ENCODE assay signal across 18 cellular contexts in the genomic region with DNA sequence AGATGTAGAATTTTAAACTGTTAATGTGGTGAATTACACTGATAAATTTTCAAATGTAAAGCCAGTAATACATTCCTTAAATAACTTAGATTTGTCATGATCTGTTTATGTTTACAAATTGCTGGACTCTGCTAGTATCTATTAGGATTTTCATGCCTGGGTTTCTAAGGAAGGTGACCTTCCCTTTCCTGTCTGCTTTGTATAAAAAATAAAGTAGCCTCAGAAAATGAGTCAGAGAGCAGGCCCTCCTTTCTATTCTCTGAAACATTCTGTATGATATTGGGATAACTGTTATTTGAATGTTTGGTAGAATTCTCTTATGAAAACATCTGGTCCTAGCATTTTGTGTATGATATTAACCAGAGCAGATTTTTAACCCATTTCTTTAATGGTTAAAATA.
A peak's percentile ranks its signal among the peaks of the same experiment; 100 is the strongest.
DNase-seq lines count a peak whose midpoint lies in the region; FAIRE-seq and TF ChIP-seq lines count a peak whose summit lies in the region.
"Had no signal": no experiment of that assay in that cellular context is flagged by ENCODE, and none has a peak within 500 bp of the region (broad histone marks: within the 10 kb centered on the region; RNA-seq: fewer than 3 reads in every experiment).

No MANE protein-coding gene starts in this region.

- H3K4me3 ChIP-seq in OCI-LY7 (ENCODE audit: low read depth, low read length, poor library complexity, severe bottlenecking) (no peak overlapping the region), endothelial cell of umbilical vein (replicated peaks in 1 of 3; ENCODE audit: insufficient read depth in 1 of 3, low read depth in 1 of 3, low read length in 3 of 3) (peak overlapping the region in 1 of 3 experiments; percentile 8), skeletal muscle satellite cell (ENCODE audit: low read length) (no peak overlapping the region)
- H3K4me3 ChIP-seq: tibial artery had no signal

- dilution Hi-C loops in endothelial cell of umbilical vein (cut with MboI; ENCODE audit: extremely low pct_ligation_motif_present, low sequenced_read_pairs), result no loop called here

- peaks cover 12% of the 10 kb centered on the region for H3K9me3 Mint-ChIP-seq in activated T-cell treated with anti-CD3 and anti-CD28 coated beads, Interleukin-2, amount 50 U/mL, for 24 hours
- H3K9me3 Mint-ChIP-seq: CD14-positive monocyte, natural killer cell had no signal

- no peak for TF ChIP-seq CTCF in OCI-LY7 (conservative IDR thresholded peaks at IDR 0.05; ENCODE audit: low read length)
- no peak for TF ChIP-seq CTCF in endothelial cell of umbilical vein (IDR thresholded peaks at IDR 0.05; ENCODE audit: extremely low read depth in 1 of 2, insufficient read depth in 1 of 2, low read depth in 1 of 2, low read length in 2 of 2)

- CTCF ChIA-PET in OCI-LY7 (lab: Charles Lee; ENCODE audit: unreplicated experiment), result no interaction called here
- CTCF ChIA-PET in endothelial cell of umbilical vein (lab: Charles Lee), result interaction anchor here (0.7 to 1.6 kb wide), 3 partner anchors 19 to 304 kb away, joined by 3 to 8 read pairs (median 4); no protein-coding TSS in a partner anchor

- intact Hi-C loops in OCI-LY7 (cut with micrococcal nuclease; ENCODE audit: unreplicated experiment) (no loop called here), endothelial cell of umbilical vein (cut with micrococcal nuclease) (loop anchor here (1.0 to 5.0 kb wide), 3 partner anchors 19 to 320 kb away; no protein-coding TSS in a partner anchor)

- H3K79me2 ChIP-seq in OCI-LY7 (ENCODE audit: insufficient read depth, low read depth, low read length) (no peaks in the 10 kb centered on the region), endothelial cell of umbilical vein (ENCODE audit: control insufficient read depth, insufficient read depth, low read length) (no peaks in the 10 kb centered on the region)

- H3K9me1 ChIP-seq in endothelial cell of umbilical vein (replicated peaks; ENCODE audit: control insufficient read depth, extremely low read depth, insufficient read depth, low read length), result no peaks in the 10 kb centered on the region

- peak; percentile 56 for FAIRE-seq in endothelial cell of umbilical vein (lab: Jason Lieb, UNC)

- H3K27me3 Mint-ChIP-seq in activated T-cell treated with anti-CD3 and anti-CD28 coated beads, Interleukin-2, amount 50 U/mL, for 24 hours, result no peaks in the 10 kb centered on the region
- H3K27me3 Mint-ChIP-seq: activated CD4-positive, alpha-beta T cell treated with anti-CD3 and anti-CD28 coated beads, Interleukin-2, amount 10 ng/mL, durations not matched to agents 7 days and 5 days had no signal

- TF ChIP-seq POLR2A in endothelial cell of umbilical vein (IDR thresholded peaks at IDR 0.05; ENCODE audit: low read depth, low read length), result no peak

- H3K27ac ChIP-seq in OCI-LY7 (ENCODE audit: low read depth, low read length, poor library complexity, severe bottlenecking) (no peak overlapping the region), endothelial cell of umbilical vein (ENCODE audit: insufficient read depth, low read depth, low read length) (peak overlapping the region; percentile 95)
- H3K27ac ChIP-seq: tibial artery had no signal

- H2AFZ ChIP-seq in OCI-LY7 (ENCODE audit: low read length) (peak overlapping the region; percentile 33; the same call in 1 of the 2 replicates), endothelial cell of umbilical vein (ENCODE audit: low read depth, low read length) (no peak overlapping the region)

- H3K9ac ChIP-seq in endothelial cell of umbilical vein (replicated peaks; ENCODE audit: extremely low read depth, insufficient read depth, low read length) (peak overlapping the region; percentile 80), skeletal muscle satellite cell (ENCODE audit: low read depth, low read length) (peak overlapping the region; percentile 9)

- peaks cover 79% of the 10 kb centered on the region for H3K4me1 Mint-ChIP-seq in activated T-cell treated with anti-CD3 and anti-CD28 coated beads, Interleukin-2, amount 50 U/mL, for 24 hours (ENCODE audit: low read depth)
- H3K4me1 Mint-ChIP-seq: natural killer cell had no signal

- peak overlapping the region; percentile 3 for H3K4me2 ChIP-seq in OCI-LY7 (ENCODE audit: low read length)
- H3K4me2 ChIP-seq in endothelial cell of umbilical vein (ENCODE audit: insufficient read depth, low read length), result peak overlapping the region; percentile 74
- peak overlapping the region; percentile 12 for H3K4me2 ChIP-seq in skeletal muscle satellite cell (ENCODE audit: low read length)

- H3K27me3 ChIP-seq in endothelial cell of umbilical vein (ENCODE audit: control insufficient read depth in 2 of 2, insufficient read depth in 2 of 2, low read length in 2 of 2), result no peaks in the 10 kb centered on the region
- H3K27me3 ChIP-seq in skeletal muscle satellite cell (ENCODE audit: control insufficient read depth, insufficient read depth, low read length), result no peaks in the 10 kb centered on the region
- H3K27me3 ChIP-seq: tibial artery had no signal

- H3K36me3 ChIP-seq in OCI-LY7 (ENCODE audit: insufficient read depth, low read length) (no peaks in the 10 kb centered on the region), endothelial cell of umbilical vein (ENCODE audit: control insufficient read depth in 2 of 2, extremely low read depth in 1 of 2, insufficient read depth in 2 of 2, low read length in 2 of 2) (no peaks in the 10 kb centered on the region), skeletal muscle satellite cell (ENCODE audit: insufficient read depth, low read length) (no peaks in the 10 kb centered on the region)
- H3K36me3 ChIP-seq: tibial artery had no signal

- H3K9me3 ChIP-seq in OCI-LY7 (ENCODE audit: low read length), result no peaks in the 10 kb centered on the region
- no peaks in the 10 kb centered on the region for H3K9me3 ChIP-seq in endothelial cell of umbilical vein (replicated peaks; ENCODE audit: control insufficient read depth, insufficient read depth, low read length)
- H3K9me3 ChIP-seq in skeletal muscle satellite cell (replicated peaks; ENCODE audit: low read length), result no peaks in the 10 kb centered on the region
- H3K9me3 ChIP-seq: tibial artery had no signal

- no peaks in the 10 kb centered on the region for H3K36me3 Mint-ChIP-seq in activated T-cell treated with anti-CD3 and anti-CD28 coated beads, Interleukin-2, amount 50 U/mL, for 24 hours (ENCODE audit: low read depth)
- H3K36me3 Mint-ChIP-seq: brain, CD14-positive monocyte, natural killer cell had no signal

- POLR2A ChIA-PET in OCI-LY7 (lab: Charles Lee), result interaction anchor here (0.6 to 0.7 kb wide), 3 partner anchors 476 to 853 kb away, joined by 3 to 4 read pairs (median 3); no protein-coding TSS in a partner anchor
- POLR2A ChIA-PET in endothelial cell of umbilical vein (lab: Charles Lee), result no interaction called here

- H3K4me3 Mint-ChIP-seq in activated T-cell treated with anti-CD3 and anti-CD28 coated beads, Interleukin-2, amount 50 U/mL, for 24 hours, result no peak overlapping the region
- H3K4me3 Mint-ChIP-seq: activated CD4-positive, alpha-beta T cell treated with anti-CD3 and anti-CD28 coated beads, Interleukin-2, amount 10 ng/mL, durations not matched to agents 7 days and 5 days; brain; CD14-positive monocyte; natural killer cell had no signal

- no peaks in the 10 kb centered on the region for H3K9me2 ChIP-seq in OCI-LY7 (ENCODE audit: insufficient read depth, low read length)

- H3K4me1 ChIP-seq in OCI-LY7 (ENCODE audit: insufficient read depth, low read length, poor library complexity, severe bottlenecking) (peaks cover 12% of the 10 kb centered on the region), endothelial cell of umbilical vein (ENCODE audit: control insufficient read depth, extremely low read depth, insufficient read depth, low read length) (peaks cover 53% of the 10 kb centered on the region), skeletal muscle satellite cell (ENCODE audit: control insufficient read depth, insufficient read depth, low read length) (peaks cover 33% of the 10 kb centered on the region)

- DNase-seq in activated T-cell treated with anti-CD3 and anti-CD28 coated beads, Interleukin-2, amount 50 U/mL, for 24 hours, result no peak
- DNase-seq in activated T-cell treated with anti-CD3 and anti-CD28 coated beads for 4 hours, result no peak
- no peak for DNase-seq in OCI-LY7 (ENCODE audit: low spot score)
- DNase-seq in endothelial cell of umbilical vein (ENCODE audit: low read depth, low spot score), result peak; percentile 85
- no peak for DNase-seq in medulla oblongata (ENCODE audit: extremely low spot score)
- DNase-seq in NCI-H2081 treated with DMSO at 0.1 percent for 48 hours (lab: John Stamatoyannopoulos, UW), result no peak
- no peak for DNase-seq in H4 (ENCODE audit: low spot score)
- DNase-seq: activated naive CD4-positive, alpha-beta T cell treated with anti-CD3 and anti-CD28 coated beads, Interleukin-2, amount 50 U/mL, for 16 hours; mesendoderm; natural killer cell; NCI-H1092; NCI-H510A treated with DMSO at 0.1 percent for 48 hours; stimulated activated CD4-positive, alpha-beta T cell treated with anti-CD3 and anti-CD28 coated beads, Interleukin-12 subunit alpha, Interleukin-12 subunit beta, amount 100 ng/mL, for 4 hours; tibial artery had no signal

- BruUV-seq in OCI-LY7 (replicated peaks; lab: Mats Ljungman, UMichigan) (no TSS peak), endothelial cell of umbilical vein (replicated peaks; lab: Mats Ljungman, UMichigan) (no TSS peak)

- H4K20me1 ChIP-seq in OCI-LY7 (ENCODE audit: insufficient read depth, low read length) (no peaks in the 10 kb centered on the region), endothelial cell of umbilical vein (replicated peaks; ENCODE audit: control insufficient read depth, extremely low read depth, insufficient read depth, low read length) (no peaks in the 10 kb centered on the region)

- H3K27ac Mint-ChIP-seq in activated T-cell treated with anti-CD3 and anti-CD28 coated beads, Interleukin-2, amount 50 U/mL, for 24 hours, result peak overlapping the region; percentile 58
- H3K27ac Mint-ChIP-seq: activated CD4-positive, alpha-beta T cell treated with anti-CD3 and anti-CD28 coated beads, Interleukin-2, amount 10 ng/mL, durations not matched to agents 7 days and 5 days; brain; CD14-positive monocyte; natural killer cell had no signal

TF ChIP-seq in endothelial cell of umbilical vein, 7 proteins besides CTCF, POLR2A, EP300 and RAD21:
- TF ChIP-seq EZH2 (IDR thresholded peaks at IDR 0.05; ENCODE audit: borderline replicate concordance, low read depth, low read length, severe bottlenecking) (no peak), JUN (IDR thresholded peaks at IDR 0.05; ENCODE audit: borderline replicate concordance, insufficient read depth, insufficient read length, low read depth) (peak; percentile 80), MYC (IDR thresholded peaks at IDR 0.05; ENCODE audit: low read depth, low read length) (no peak), MAX (IDR thresholded peaks at IDR 0.05; ENCODE audit: insufficient read depth, insufficient read length) (no peak), POLR2AphosphoS5 (IDR thresholded peaks at IDR 0.05; ENCODE audit: insufficient read depth, low read depth, low read length) (no peak), GATA2 (IDR thresholded peaks at IDR 0.05; ENCODE audit: insufficient read depth, insufficient read length, low read depth, low read length) (no peak), FOS (IDR thresholded peaks at IDR 0.05; ENCODE audit: borderline replicate concordance, insufficient read depth, low read length) (peak; percentile 89)

Comparison
In these comparisons a context has a peak if more than half of its experiments do, and no peak if none do; other contexts are left out.
1. H3K4me2 ChIP-seq: peak in every context shown above with its lines; median percentile 74 in endothelial cell of umbilical vein; 12 in skeletal muscle satellite cell; 3 in OCI-LY7.